ENCODE assay signal across 10 cellular contexts in genomic region chr7:150788474-150789269, GRCh38. TPM values are rescaled to one million over a fixed set of nuclear protein-coding genes. Genes with fewer than 3 reads are reported as not detected.
DNase-seq lines count a peak whose midpoint lies in the region; ATAC-seq and TF ChIP-seq lines count a peak whose summit lies in the region.
"Had no signal": no experiment of that assay in that cellular context is flagged by ENCODE, and none has a peak within 500 bp of the region (broad histone marks: within the 10 kb centered on the region; RNA-seq: fewer than 3 reads in every experiment).

No MANE protein-coding gene starts in this region.

- H3K27me3 ChIP-seq in cardiac muscle cell (no peaks in the 10 kb centered on the region), psoas muscle (ENCODE audit: insufficient read depth in 3 of 3, low read length in 2 of 3) (peaks cover 0 to 3% (median 0%) of the 10 kb centered on the region in 3 donors)
- H3K27me3 ChIP-seq: neutrophil had no signal

- WGBS in psoas muscle, 3 donors: 54 to 63% (median 60%) methylated on average over 9 of the region's 9 CpGs

- DNase-seq in AG10803 (ENCODE audit: low read depth) (peak; percentile 64), NCI-H69 (lab: John Stamatoyannopoulos, UW) (peak; percentile 12), cardiac muscle cell (ENCODE audit: low read depth in 1 of 2, low spot score in 1 of 2) (peak in 1 of 2 donors; percentile 25), psoas muscle (peak; percentile 75 to 88), G401 (ENCODE audit: low spot score) (no peak)
- DNase-seq: stimulated activated CD4-positive, alpha-beta T cell treated with anti-CD3 and anti-CD28 coated beads, Interleukin-4, amount 100 ng/mL, for 24 hours had no signal

- ATAC-seq in psoas muscle (peak; percentile 41 to 80 (median 54)), HG03039 (IDR thresholded peaks at IDR 0.05; ENCODE audit: unreplicated experiment) (no peak), HG02884 (IDR thresholded peaks at IDR 0.05; ENCODE audit: unreplicated experiment) (no peak), GM19395 (IDR thresholded peaks at IDR 0.05; ENCODE audit: unreplicated experiment) (no peak)

- peaks cover 52% of the 10 kb centered on the region for H3K4me1 ChIP-seq in cardiac muscle cell (ENCODE audit: low read depth)
- H3K4me1 ChIP-seq in psoas muscle: no peaks in the 10 kb centered on the region

- in situ Hi-C loops in G401 (cut with HindIII; ENCODE audit: low sequenced_read_pairs): no loop called here

- intact Hi-C loops in psoas muscle (cut with DNase I): loop anchor here in 1 of 2 donors (10.0 kb wide), 1 partner anchor 196 kb away; no protein-coding TSS in a partner anchor

- H3K4me3 ChIP-seq in AG10803 (ENCODE audit: low read length) (no peak overlapping the region), cardiac muscle cell (no peak overlapping the region), psoas muscle (no peak overlapping the region)

- H3K27ac ChIP-seq in cardiac muscle cell (peak overlapping the region; percentile 73), psoas muscle (peak overlapping the region; percentile 52)

- no peak for TF ChIP-seq CTCF in AG10803 (conservative IDR thresholded peaks at IDR 0.05; ENCODE audit: low read length)
- TF ChIP-seq CTCF in cardiac muscle cell (IDR thresholded peaks at IDR 0.05; ENCODE audit: low read depth, low read length): no peak
- TF ChIP-seq CTCF in psoas muscle (IDR thresholded peaks at IDR 0.05): no peak

- H3K9me3 ChIP-seq in cardiac muscle cell (ENCODE audit: low read depth): no peaks in the 10 kb centered on the region
- no peaks in the 10 kb centered on the region for H3K9me3 ChIP-seq in psoas muscle
- H3K9me3 ChIP-seq: neutrophil had no signal

- H3K36me3 ChIP-seq in cardiac muscle cell (no peaks in the 10 kb centered on the region), psoas muscle (ENCODE audit: insufficient read depth in 1 of 2, low read depth in 1 of 2) (no peaks in the 10 kb centered on the region)
- H3K36me3 ChIP-seq: neutrophil had no signal

RNA-seq across cellular contexts. Expression of gene TMEM176B, which starts 11.5 kb away (rescaled TPM):
- 25.6 and 30.6 TPM in 2 replicates for total RNA-seq in cardiac muscle cell
- 37.9 and 41.8 TPM in 2 replicates for polyA plus RNA-seq in cardiac muscle cell
- 10 to 100 TPM in 1 of 4 donors, 1 to 10 TPM in 3; 3.4 to 15.9 (median 4.9) TPM for total RNA-seq in psoas muscle
- 1 to 10 TPM; 2.2 to 5.6 (median 3.9) TPM for polyA plus RNA-seq in psoas muscle
- 1.8 and 7.8 TPM in 2 replicates for total RNA-seq in G401 (2014; rRNA removed; shearing (Covaris generic))

RNA-seq across cellular contexts. Expression of gene TMEM176A, which starts 11.9 kb away (rescaled TPM):
- 18.2 and 19.1 TPM in 2 replicates for total RNA-seq in cardiac muscle cell
- 32.1 and 35.7 TPM in 2 replicates for polyA plus RNA-seq in cardiac muscle cell
- total RNA-seq in psoas muscle: 10 to 100 TPM in 1 of 4 donors, 1 to 10 TPM in 3; 2.9 to 13.7 (median 4.2) TPM
- polyA plus RNA-seq in psoas muscle: 1 to 10 TPM; 2.3 to 3.2 (median 3.0) TPM
- not detected in 2 replicates for total RNA-seq in G401 (2014; rRNA removed; shearing (Covaris generic))

RNA-seq across cellular contexts. Expression of gene GIMAP5, which starts 51.5 kb away (rescaled TPM):
- total RNA-seq in cardiac muscle cell (0.25 and 0.45 TPM in 2 replicates), psoas muscle (1 to 10 TPM; 4.1 to 8.4 (median 7.7) TPM)
- polyA plus RNA-seq in cardiac muscle cell (0.22 and 1.3 TPM in 2 replicates), psoas muscle (10 to 100 TPM in 2 of 3 donors, 1 to 10 TPM in 1; 8.8 to 12.4 (median 11.8) TPM)
- not detected in 2 replicates for total RNA-seq in G401 (2014; rRNA removed; shearing (Covaris generic))

Comparison
In these comparisons a context has a peak if more than half of its experiments do, and no peak if none do; other contexts are left out.
1. ATAC-seq: peak in psoas muscle (4 of 4); none in HG03039 (single experiment), HG02884 (single experiment) and GM19395 (single experiment).